Comparison of ENCODE assay signal across 21 cellular contexts in genomic region chr11:61842421-61842820, GRCh38. TPM values are rescaled to one million over a fixed set of nuclear protein-coding genes. Genes with fewer than 3 reads are reported as not detected.
A peak's percentile ranks its signal among the peaks of the same experiment; 100 is the strongest.
DNase-seq lines count a peak whose midpoint lies in the region; ATAC-seq, FAIRE-seq and TF ChIP-seq lines count a peak whose summit lies in the region.
"Had no signal": no experiment of that assay in that cellular context is flagged by ENCODE, and none has a peak within 500 bp of the region (broad histone marks: within the 10 kb centered on the region; RNA-seq: fewer than 3 reads in every experiment).

No MANE protein-coding gene starts in this region.

- TF ChIP-seq POLR2A in GM15510 (IDR thresholded peaks at IDR 0.05; ENCODE audit: borderline replicate concordance, extremely low read depth, insufficient read length) (peak; percentile 9), K562 (conservative IDR thresholded peaks at IDR 0.05) (no peak), spleen (IDR thresholded peaks at IDR 0.05) (no peak)

- H3K4me3 ChIP-seq in K562 (no peak overlapping the region), left ventricle myocardium inferior (peak overlapping the region; percentile 34), spleen (no peak overlapping the region)
- H3K4me3 ChIP-seq: BLaER1 treated with 17β-estradiol and CSF1 and Interleukin-3, amounts not matched to agents 10 nM and 100 nM; HAP-1; SJCRH30 had no signal

- H3K4me3 Mint-ChIP-seq in CD4-positive, alpha-beta T cell: no peak overlapping the region

- DNase-seq in K562 (ENCODE audit: extremely low read depth in 1 of 4, low spot score in 3 of 4): no peak
- DNase-seq in left ventricle myocardium inferior: no peak
- DNase-seq in spleen: peak; percentile 28
- DNase-seq in NCI-H526 (lab: John Stamatoyannopoulos, UW): no peak
- DNase-seq in CD4-positive, alpha-beta T cell: no peak
- no peak for DNase-seq in NCI-H1930 (lab: John Stamatoyannopoulos, UW)
- DNase-seq: GDM1; NCI-H1417; NCI-H2029; NCI-H2171; NCI-H446; NK-92 treated with Interleukin-12 subunit alpha and Interleukin-12 subunit beta, amount 100 ng/mL, for 24 hours; SJCRH30 had no signal

- no TSS peak for BruUV-seq in K562 (replicated peaks; lab: Mats Ljungman, UMichigan)

- TF ChIP-seq CTCF in K562 (IDR thresholded peaks at IDR 0.05 in 2 of 3, conservative IDR thresholded peaks at IDR 0.05 in 1 of 3; ENCODE audit: insufficient read depth in 2 of 3, low read depth in 1 of 3, low read length in 3 of 3) (no peak), left ventricle myocardium inferior (IDR thresholded peaks at IDR 0.05; ENCODE audit: borderline replicate concordance) (no peak), spleen (IDR thresholded peaks at IDR 0.05 in 8 of 11, conservative IDR thresholded peaks at IDR 0.05 in 3 of 11) (no peak)
- TF ChIP-seq CTCF in CD4-positive, alpha-beta T cell (IDR thresholded peaks at IDR 0.05): no peak

- no peak for TF ChIP-seq RAD21 in K562 (CRISPR knock-in tag; conservative IDR thresholded peaks at IDR 0.05 in 1 of 2, IDR thresholded peaks at IDR 0.05 in 1 of 2)

- no peaks in the 10 kb centered on the region for H3K27me3 Mint-ChIP-seq in CD4-positive, alpha-beta T cell

- POLR2A ChIA-PET in K562 (lab: Yijun Ruan, JAX): interaction anchor here (0.7 to 1.6 kb wide), 7 partner anchors 10 to 34 kb away, joined by 3 to 6 read pairs (median 4); partner anchors contain the start of gene FADS1
- POLR2A ChIA-PET in CD4-positive, alpha-beta T cell (lab: Charles Lee): no interaction called here

- H2AFZ ChIP-seq in K562 (ENCODE audit: low read depth, low read length): peak overlapping the region; percentile 61

- CTCF ChIA-PET in K562 (lab: Yijun Ruan, JAX; ENCODE audit: low intra/inter-chr PET ratio): no interaction called here
- CTCF ChIA-PET in CD4-positive, alpha-beta T cell (lab: Charles Lee): no interaction called here

- peak overlapping the region; percentile 73 for H3K4me2 ChIP-seq in K562 (ENCODE audit: insufficient read depth, low read length)
- H3K4me2 ChIP-seq: BLaER1 treated with 17β-estradiol and CSF1 and Interleukin-3, amounts not matched to agents 10 nM and 100 nM had no signal

- no peaks in the 10 kb centered on the region for H3K27me3 ChIP-seq in K562 (ENCODE audit: control insufficient read depth in 2 of 2, insufficient read depth in 2 of 2, low read length in 2 of 2)
- H3K27me3 ChIP-seq in left ventricle myocardium inferior (ENCODE audit: low read depth): no peaks in the 10 kb centered on the region
- H3K27me3 ChIP-seq in spleen (replicated peaks in 1 of 7): no peaks in the 10 kb centered on the region
- no peaks in the 10 kb centered on the region for H3K27me3 ChIP-seq in CD4-positive, alpha-beta T cell (ENCODE audit: control insufficient read depth, insufficient read depth, low read length)
- H3K27me3 ChIP-seq: BLaER1 treated with 17β-estradiol and CSF1 and Interleukin-3, amounts not matched to agents 10 nM and 100 nM; SJCRH30 had no signal

- H4K20me1 ChIP-seq in K562 (replicated peaks; ENCODE audit: control insufficient read depth, insufficient read depth, low read length): no peaks in the 10 kb centered on the region

- H3K27ac ChIP-seq in K562 (ENCODE audit: extremely low read depth, low read depth, low read length) (peak overlapping the region; percentile 90), left ventricle myocardium inferior (replicated peaks) (peak overlapping the region; percentile 75), spleen (no peak overlapping the region)
- H3K27ac ChIP-seq in CD4-positive, alpha-beta T cell (ENCODE audit: low read depth, low read length): no peak overlapping the region
- H3K27ac ChIP-seq: HL-60, SJCRH30 had no signal

- no peaks in the 10 kb centered on the region for H3K9me3 ChIP-seq in K562 (replicated peaks; ENCODE audit: control insufficient read depth, insufficient read depth, low read depth, low read length)
- H3K9me3 ChIP-seq in left ventricle myocardium inferior (replicated peaks): no peaks in the 10 kb centered on the region
- H3K9me3 ChIP-seq in spleen: no peaks in the 10 kb centered on the region
- H3K9me3 ChIP-seq in CD4-positive, alpha-beta T cell (ENCODE audit: control insufficient read depth, low read length): no peaks in the 10 kb centered on the region
- H3K9me3 ChIP-seq: BLaER1 treated with 17β-estradiol and CSF1 and Interleukin-3, amounts not matched to agents 10 nM and 100 nM; HAP-1; SJCRH30 had no signal

- FAIRE-seq in K562 (lab: Jason Lieb, UNC): no peak
- FAIRE-seq: A204.1, GM12892, HTR-8/SVneo had no signal

- intact Hi-C loops in K562 (cut with micrococcal nuclease) (no loop called here), left ventricle myocardium inferior (cut with micrococcal nuclease) (no loop called here), spleen (cut with DNase I; ENCODE audit: low total_unique reads) (no loop called here)
- intact Hi-C loops in CD4-positive, alpha-beta T cell (cut with DNase I, micrococcal nuclease): no loop called here

- peaks cover 4% of the 10 kb centered on the region for H3K9me1 ChIP-seq in K562 (ENCODE audit: control insufficient read depth, insufficient read depth, low read length)

- no peaks in the 10 kb centered on the region for H3K4me1 Mint-ChIP-seq in CD4-positive, alpha-beta T cell (ENCODE audit: low read depth)

- no peaks in the 10 kb centered on the region for H3K36me3 Mint-ChIP-seq in CD4-positive, alpha-beta T cell (ENCODE audit: low read depth)

- peak overlapping the region; percentile 68 to 90 for H3K9ac ChIP-seq in K562 (ENCODE audit: insufficient read depth in 1 of 2, low read depth in 2 of 2, low read length in 2 of 2)

- in situ Hi-C loops in K562 (cut with MboI): no loop called here

- peaks cover 3% of the 10 kb centered on the region; the same call in 2 of the 3 replicates for H3K79me2 ChIP-seq in K562 (ENCODE audit: control insufficient read depth, insufficient read depth, low read length)

- WGBS in K562 (ENCODE audit: insufficient coverage, low coverage, missing lambda C conversion rate): 72% methylated on average over 8 of the region's 8 CpGs
- 91 to 95% (median 93%) methylated on average over 8 of the region's 8 CpGs for WGBS in spleen, 5 donors

- no peak for TF ChIP-seq EP300 in K562 (IDR thresholded peaks at IDR 0.05; ENCODE audit: low read length)

- H3K36me3 ChIP-seq in K562 (ENCODE audit: control insufficient read depth, insufficient read depth, low read length): peaks cover 18% of the 10 kb centered on the region
- peaks cover 16% of the 10 kb centered on the region for H3K36me3 ChIP-seq in left ventricle myocardium inferior
- H3K36me3 ChIP-seq in spleen: peaks cover 0 to 49% (median 0%) of the 10 kb centered on the region in 6 donors
- H3K36me3 ChIP-seq: SJCRH30 had no signal

- H3K4me1 ChIP-seq in K562 (replicated peaks in 1 of 2; ENCODE audit: control insufficient read depth in 2 of 2, insufficient read depth in 2 of 2, low read length in 2 of 2) (peaks cover 39 to 58% of the 10 kb centered on the region in 2 experiments), left ventricle myocardium inferior (peaks cover 18% of the 10 kb centered on the region), spleen (no peaks in the 10 kb centered on the region)
- H3K4me1 ChIP-seq: HAP-1, SJCRH30 had no signal

- H3K9me3 Mint-ChIP-seq in CD4-positive, alpha-beta T cell: no peaks in the 10 kb centered on the region

- no peak overlapping the region for H3K27ac Mint-ChIP-seq in CD4-positive, alpha-beta T cell

- peak; percentile 18 for ATAC-seq in K562
- ATAC-seq in CD4-positive, alpha-beta T cell (ENCODE audit: poor library complexity): no peak

RNA-seq across cellular contexts. Expression of gene FADS2, which starts 14.3 kb away (rescaled TPM):
- 49.3 and 107 TPM in 2 replicates for total RNA-seq in K562 (2011; cell fraction: chromatin; rRNA removed; ENCODE audit: low replicate concordance)
- total RNA-seq in K562 (2011; cell fraction: nucleolus; rRNA removed): 68.6 and 70.4 TPM in 2 replicates
- total RNA-seq in K562 (2011; cell fraction: nucleoplasm; rRNA removed): 66.5 and 86.0 TPM in 2 replicates
- total RNA-seq in K562 (2014; rRNA removed): 13.2 and 17.7 TPM in 2 replicates
- total RNA-seq in K562 (2014; rRNA removed; fragmentation: Illumina TruSeq; extraction: Trizol): 14.5 and 16.2 TPM in 2 replicates
- 11.5 and 12.0 TPM in 2 replicates for total RNA-seq in K562 (2015; rRNA removed; fragmentation: Illumina TruSeq; extraction: Trizol)
- total RNA-seq in K562 (2021): 28.6 and 30.4 TPM in 2 replicates
- polyA plus RNA-seq in K562 (2011; rRNA removed): 42.8 and 57.1 TPM in 2 replicates
- 45.6 and 51.9 TPM in 2 replicates for polyA plus RNA-seq in K562 (2011; cell fraction: cytosol; rRNA removed)
- polyA plus RNA-seq in K562 (2011; cell fraction: nucleus; rRNA removed): 34.1 and 48.4 TPM in 2 replicates
- polyA plus RNA-seq in K562 (2012): 27.8 and 43.6 TPM in 2 replicates
- polyA plus RNA-seq in K562 (2014; fragmentation: Illumina TruSeq; extraction: Trizol): 33.9 and 39.7 TPM in 2 replicates
- 1 to 10 TPM; 2.9 to 5.3 TPM for polyA plus RNA-seq in K562 (2014; fragmentation: Nextera tagmentation; extraction: Ambion mirVana)
- 23.9 and 27.2 TPM in 2 replicates for polyA plus RNA-seq in K562 (2014; rRNA removed)
- 38.9 and 48.8 TPM in 2 replicates for polyA minus RNA-seq in K562 (2011; rRNA and poly(A)+ RNA removed)
- 21.3 and 32.6 TPM in 2 replicates for polyA minus RNA-seq in K562 (2011; cell fraction: cytosol; rRNA and poly(A)+ RNA removed)
- 10.5 and 15.2 TPM in 2 replicates for polyA minus RNA-seq in K562 (2011; cell fraction: nucleus; rRNA and poly(A)+ RNA removed)
- total RNA-seq in left ventricle myocardium inferior: 25.7 TPM
- total RNA-seq in spleen: 10 to 100 TPM in 5 of 7 donors, 1 to 10 TPM in 2; 2.8 to 20.6 (median 11.1) TPM
- polyA plus RNA-seq in spleen: 10 to 100 TPM in 2 of 3 donors, 1 to 10 TPM in 1; 5.5 to 16.8 (median 14.6) TPM
- total RNA-seq in CD4-positive, alpha-beta T cell: under 1 TPM; 0.08 to 0.33 TPM

RNA-seq across cellular contexts. Expression of gene FADS1, which starts 25.6 kb away (rescaled TPM):
- 611 and 866 TPM in 2 replicates for total RNA-seq in K562 (2011; cell fraction: chromatin; rRNA removed; ENCODE audit: low replicate concordance)
- 866 and 894 TPM in 2 replicates for total RNA-seq in K562 (2011; cell fraction: nucleolus; rRNA removed)
- 825 and 959 TPM in 2 replicates for total RNA-seq in K562 (2011; cell fraction: nucleoplasm; rRNA removed)
- total RNA-seq in K562 (2014; rRNA removed) (250 and 292 TPM in 2 replicates), K562 (2014; rRNA removed; fragmentation: Illumina TruSeq; extraction: Trizol) (367 and 390 TPM in 2 replicates), K562 (2015; rRNA removed; fragmentation: Illumina TruSeq; extraction: Trizol) (353 and 364 TPM in 2 replicates), K562 (2021) (378 and 411 TPM in 2 replicates), left ventricle myocardium inferior (24.1 TPM), spleen (10 to 100 TPM in 6 of 7 donors, 1 to 10 TPM in 1; 8.6 to 25.6 (median 12.9) TPM)
- polyA plus RNA-seq in K562 (2011; rRNA removed) (747 and 864 TPM in 2 replicates), K562 (2014; fragmentation: Illumina TruSeq; extraction: Trizol) (394 and 457 TPM in 2 replicates), K562 (2014; fragmentation: Nextera tagmentation; extraction: Ambion mirVana) (100 to 1,000 TPM; 110 to 174 TPM), K562 (2014; rRNA removed) (295 and 314 TPM in 2 replicates), spleen (1 to 10 TPM; 2.2 to 6.7 (median 3.3) TPM)
- polyA plus RNA-seq in K562 (2011; cell fraction: cytosol; rRNA removed): 1,005 and 1,028 TPM in 2 replicates
- 277 and 375 TPM in 2 replicates for polyA plus RNA-seq in K562 (2011; cell fraction: nucleus; rRNA removed)
- polyA plus RNA-seq in K562 (2012): 228 and 290 TPM in 2 replicates
- 571 and 760 TPM in 2 replicates for polyA minus RNA-seq in K562 (2011; rRNA and poly(A)+ RNA removed)
- 555 and 599 TPM in 2 replicates for polyA minus RNA-seq in K562 (2011; cell fraction: cytosol; rRNA and poly(A)+ RNA removed)
- polyA minus RNA-seq in K562 (2011; cell fraction: nucleus; rRNA and poly(A)+ RNA removed): 280 and 292 TPM in 2 replicates
- under 1 TPM; 0.56 to 0.77 TPM for total RNA-seq in CD4-positive, alpha-beta T cell
- total RNA-seq: OCI-LY7 had no signal

RNA-seq across cellular contexts. Expression of gene FADS3, which starts 48.9 kb away (rescaled TPM):
- 196 and 689 TPM in 2 replicates for total RNA-seq in K562 (2011; cell fraction: chromatin; rRNA removed; ENCODE audit: low replicate concordance)
- 626 and 786 TPM in 2 replicates for total RNA-seq in K562 (2011; cell fraction: nucleolus; rRNA removed)
- 287 and 362 TPM in 2 replicates for total RNA-seq in K562 (2011; cell fraction: nucleoplasm; rRNA removed)
- total RNA-seq in K562 (2014; rRNA removed) (92.7 and 125 TPM in 2 replicates), K562 (2014; rRNA removed; fragmentation: Illumina TruSeq; extraction: Trizol) (18.6 and 32.4 TPM in 2 replicates), K562 (2015; rRNA removed; fragmentation: Illumina TruSeq; extraction: Trizol) (55.1 and 55.3 TPM in 2 replicates), K562 (2021) (105 and 106 TPM in 2 replicates), left ventricle myocardium inferior (65.5 TPM), spleen (10 to 100 TPM; 26.3 to 40.8 (median 32.0) TPM)
- polyA plus RNA-seq in K562 (2011; rRNA removed) (148 and 226 TPM in 2 replicates), K562 (2014; fragmentation: Illumina TruSeq; extraction: Trizol) (92.0 and 101 TPM in 2 replicates), K562 (2014; fragmentation: Nextera tagmentation; extraction: Ambion mirVana) (1 to 10 TPM in 1 of 2 experiments, under 1 TPM in 1; 0.97 to 3.3 TPM), K562 (2014; rRNA removed) (133 and 139 TPM in 2 replicates), spleen (10 to 100 TPM; 39.3 to 63.6 (median 52.7) TPM)
- polyA plus RNA-seq in K562 (2011; cell fraction: cytosol; rRNA removed): 155 and 315 TPM in 2 replicates
- 2,057 and 2,412 TPM in 2 replicates for polyA plus RNA-seq in K562 (2011; cell fraction: nucleus; rRNA removed)
- 65.8 and 82.0 TPM in 2 replicates for polyA plus RNA-seq in K562 (2012)
- polyA minus RNA-seq in K562 (2011; rRNA and poly(A)+ RNA removed): 33.8 and 64.4 TPM in 2 replicates
- 109 and 120 TPM in 2 replicates for polyA minus RNA-seq in K562 (2011; cell fraction: cytosol; rRNA and poly(A)+ RNA removed)
- polyA minus RNA-seq in K562 (2011; cell fraction: nucleus; rRNA and poly(A)+ RNA removed): 200 TPM in 2 replicates
- 1 to 10 TPM; 6.9 TPM for total RNA-seq in CD4-positive, alpha-beta T cell

RNA-seq across cellular contexts. Expression of gene FEN1, which starts 49.7 kb away (rescaled TPM):
- total RNA-seq in K562 (2011; cell fraction: chromatin; rRNA removed; ENCODE audit: low replicate concordance): 27.9 and 42.4 TPM in 2 replicates
- 50.0 and 60.9 TPM in 2 replicates for total RNA-seq in K562 (2011; cell fraction: nucleolus; rRNA removed)
- total RNA-seq in K562 (2011; cell fraction: nucleoplasm; rRNA removed): 37.0 and 43.3 TPM in 2 replicates
- total RNA-seq in K562 (2014; rRNA removed) (156 and 172 TPM in 2 replicates), K562 (2014; rRNA removed; fragmentation: Illumina TruSeq; extraction: Trizol) (130 and 137 TPM in 2 replicates), K562 (2015; rRNA removed; fragmentation: Illumina TruSeq; extraction: Trizol) (150 and 154 TPM in 2 replicates), K562 (2021) (140 and 150 TPM in 2 replicates), left ventricle myocardium inferior (5.8 TPM), spleen (10 to 100 TPM in 5 of 7 donors, 1 to 10 TPM in 2; 8.9 to 17.2 (median 14.8) TPM)
- polyA plus RNA-seq in K562 (2011; rRNA removed) (91.3 and 124 TPM in 2 replicates), K562 (2014; fragmentation: Illumina TruSeq; extraction: Trizol) (138 and 146 TPM in 2 replicates), K562 (2014; fragmentation: Nextera tagmentation; extraction: Ambion mirVana) (10 to 100 TPM; 58.1 to 86.8 TPM), K562 (2014; rRNA removed) (132 and 136 TPM in 2 replicates), spleen (10 to 100 TPM in 2 of 3 donors, 1 to 10 TPM in 1; 7.3 to 16.7 (median 15.9) TPM)
- polyA plus RNA-seq in K562 (2011; cell fraction: cytosol; rRNA removed): 83.9 and 106 TPM in 2 replicates
- polyA plus RNA-seq in K562 (2011; cell fraction: nucleus; rRNA removed): 28.7 and 36.3 TPM in 2 replicates
- polyA plus RNA-seq in K562 (2012): 122 and 124 TPM in 2 replicates
- polyA minus RNA-seq in K562 (2011; rRNA and poly(A)+ RNA removed): 77.5 and 111 TPM in 2 replicates
- polyA minus RNA-seq in K562 (2011; cell fraction: cytosol; rRNA and poly(A)+ RNA removed): 54.2 and 76.3 TPM in 2 replicates
- 29.8 and 34.1 TPM in 2 replicates for polyA minus RNA-seq in K562 (2011; cell fraction: nucleus; rRNA and poly(A)+ RNA removed)
- 1 to 10 TPM; 7.5 to 9.1 TPM for total RNA-seq in CD4-positive, alpha-beta T cell

RNA-seq across cellular contexts. Expression of gene TMEM258, which starts 50.0 kb away (rescaled TPM):
- 88.0 and 142 TPM in 2 replicates for total RNA-seq in K562 (2011; cell fraction: chromatin; rRNA removed; ENCODE audit: low replicate concordance)
- 195 and 216 TPM in 2 replicates for total RNA-seq in K562 (2011; cell fraction: nucleolus; rRNA removed)
- 192 and 237 TPM in 2 replicates for total RNA-seq in K562 (2011; cell fraction: nucleoplasm; rRNA removed)
- total RNA-seq in K562 (2014; rRNA removed): 97.2 and 153 TPM in 2 replicates
- 227 and 239 TPM in 2 replicates for total RNA-seq in K562 (2014; rRNA removed; fragmentation: Illumina TruSeq; extraction: Trizol)
- total RNA-seq in K562 (2015; rRNA removed; fragmentation: Illumina TruSeq; extraction: Trizol): 221 and 231 TPM in 2 replicates
- total RNA-seq in K562 (2021): 168 and 200 TPM in 2 replicates
- 630 and 713 TPM in 2 replicates for polyA plus RNA-seq in K562 (2011; rRNA removed)
- polyA plus RNA-seq in K562 (2011; cell fraction: cytosol; rRNA removed): 728 and 1,027 TPM in 2 replicates
- polyA plus RNA-seq in K562 (2011; cell fraction: nucleus; rRNA removed): 254 and 417 TPM in 2 replicates
- polyA plus RNA-seq in K562 (2012): 426 and 696 TPM in 2 replicates
- polyA plus RNA-seq in K562 (2014; fragmentation: Illumina TruSeq; extraction: Trizol): 213 and 256 TPM in 2 replicates
- 100 to 1,000 TPM; 794 to 856 TPM for polyA plus RNA-seq in K562 (2014; fragmentation: Nextera tagmentation; extraction: Ambion mirVana)
- 199 and 268 TPM in 2 replicates for polyA plus RNA-seq in K562 (2014; rRNA removed)
- 155 and 167 TPM in 2 replicates for polyA minus RNA-seq in K562 (2011; rRNA and poly(A)+ RNA removed)
- polyA minus RNA-seq in K562 (2011; cell fraction: cytosol; rRNA and poly(A)+ RNA removed): 111 and 157 TPM in 2 replicates
- polyA minus RNA-seq in K562 (2011; cell fraction: nucleus; rRNA and poly(A)+ RNA removed): 46.0 and 84.9 TPM in 2 replicates
- total RNA-seq in left ventricle myocardium inferior: 117 TPM
- 10 to 100 TPM; 52.4 to 85.2 (median 62.0) TPM for total RNA-seq in spleen
- polyA plus RNA-seq in spleen: 100 to 1,000 TPM; 122 to 185 (median 125) TPM
- 10 to 100 TPM; 55.2 to 56.0 TPM for total RNA-seq in CD4-positive, alpha-beta T cell

Comparison
In these comparisons a context has a peak if more than half of its experiments do, and no peak if none do; other contexts are left out.
1. H3K27ac ChIP-seq: peak in K562 (single experiment) and left ventricle myocardium inferior (single experiment); none in spleen (0 of 8) and CD4-positive, alpha-beta T cell (single experiment).
2. RNA of gene FADS1, which starts 25.6 kb away (total RNA-seq): 250 to 959 TPM in K562; 24.1 TPM in left ventricle myocardium inferior (single experiment), 8.6 to 25.6 TPM in spleen and 0.56 to 0.77 TPM in CD4-positive, alpha-beta T cell; every median in the first group is over 4 times any median in the second.